14 cellular contexts compared by ENCODE assay signal in genomic region chrX:2705036-2705435, GRCh38. TPM values are rescaled to one million over a fixed set of nuclear protein-coding genes. Genes with fewer than 3 reads are reported as not detected.
A peak's percentile ranks its signal among the peaks of the same experiment; 100 is the strongest.
DNase-seq lines count a peak whose midpoint lies in the region; ATAC-seq and TF ChIP-seq lines count a peak whose summit lies in the region.
"Had no signal": no experiment of that assay in that cellular context is flagged by ENCODE, and none has a peak within 500 bp of the region (broad histone marks: within the 10 kb centered on the region; RNA-seq: fewer than 3 reads in every experiment).

No MANE protein-coding gene starts in this region.

- no peak overlapping the region for H3K4me3 ChIP-seq in CD8-positive, alpha-beta T cell (ENCODE audit: low read depth, low read length)
- H3K4me3 ChIP-seq in foreskin fibroblast (ENCODE audit: low read depth in 1 of 2, low read length in 2 of 2): no peak overlapping the region

- no peak for TF ChIP-seq CTCF in CD8-positive, alpha-beta T cell (IDR thresholded peaks at IDR 0.05)
- TF ChIP-seq CTCF in foreskin fibroblast (IDR thresholded peaks at IDR 0.05; ENCODE audit: low read depth, low read length): no peak

- ATAC-seq in CD8-positive, alpha-beta T cell: no peak
- ATAC-seq in left colon (no peak), GM21390 (IDR thresholded peaks at IDR 0.05; ENCODE audit: unreplicated experiment) (no peak), HG03196 (IDR thresholded peaks at IDR 0.05; ENCODE audit: unreplicated experiment) (no peak)

- no peaks in the 10 kb centered on the region for H3K9me3 Mint-ChIP-seq in CD8-positive, alpha-beta T cell
- H3K9me3 Mint-ChIP-seq in activated CD4-positive, alpha-beta memory T cell treated with anti-CD3 and anti-CD28 coated beads, Interleukin-2, amount 10 ng/mL, durations not matched to agents 7 days and 5 days: peaks cover 2% of the 10 kb centered on the region

- peaks cover 2% of the 10 kb centered on the region for H3K27me3 Mint-ChIP-seq in CD8-positive, alpha-beta T cell (ENCODE audit: low read depth)
- H3K27me3 Mint-ChIP-seq in activated CD4-positive, alpha-beta memory T cell treated with anti-CD3 and anti-CD28 coated beads, Interleukin-2, amount 10 ng/mL, durations not matched to agents 7 days and 5 days: no peaks in the 10 kb centered on the region

- CTCF ChIA-PET in CD8-positive, alpha-beta T cell (lab: Charles Lee): no interaction called here
- CTCF ChIA-PET in activated CD4-positive, alpha-beta memory T cell treated with anti-CD3 and anti-CD28 coated beads, Interleukin-2, amount 10 ng/mL, durations not matched to agents 7 days and 5 days (lab: Charles Lee): no interaction called here

- H3K36me3 ChIP-seq in CD8-positive, alpha-beta T cell (ENCODE audit: insufficient read depth, low read length): peaks cover 4% of the 10 kb centered on the region

- intact Hi-C loops in CD8-positive, alpha-beta T cell (cut with DNase I, micrococcal nuclease): loop anchor here in 1 of 2 experiments (5.0 kb wide), 1 partner anchor 63 kb away; no protein-coding TSS in a partner anchor
- intact Hi-C loops in posterior vena cava (cut with DNase I) (loop anchor here in 1 of 2 donors (5.0 kb wide), 1 partner anchor 942 kb away; no protein-coding TSS in a partner anchor), left colon (cut with DNase I, micrococcal nuclease) (no loop called here)

- no peak overlapping the region for H3K27ac ChIP-seq in CD8-positive, alpha-beta T cell (ENCODE audit: low read depth, low read length)

- H3K4me3 Mint-ChIP-seq in CD8-positive, alpha-beta T cell: peak overlapping the region; percentile 4
- H3K4me3 Mint-ChIP-seq in activated CD4-positive, alpha-beta memory T cell treated with anti-CD3 and anti-CD28 coated beads, Interleukin-2, amount 10 ng/mL, durations not matched to agents 7 days and 5 days: no peak overlapping the region

- no peaks in the 10 kb centered on the region for H3K9me3 ChIP-seq in CD8-positive, alpha-beta T cell (ENCODE audit: low read length)

- H3K27ac Mint-ChIP-seq in CD8-positive, alpha-beta T cell: peak overlapping the region; percentile 52
- peak overlapping the region; percentile 46 for H3K27ac Mint-ChIP-seq in activated CD4-positive, alpha-beta memory T cell treated with anti-CD3 and anti-CD28 coated beads, Interleukin-2, amount 10 ng/mL, durations not matched to agents 7 days and 5 days

- POLR2A ChIA-PET in CD8-positive, alpha-beta T cell (lab: Charles Lee): no interaction called here
- POLR2A ChIA-PET in activated CD4-positive, alpha-beta memory T cell treated with anti-CD3 and anti-CD28 coated beads, Interleukin-2, amount 10 ng/mL, durations not matched to agents 7 days and 5 days (lab: Charles Lee): no interaction called here

- H3K4me1 Mint-ChIP-seq in CD8-positive, alpha-beta T cell (ENCODE audit: low read depth): peaks cover 93% of the 10 kb centered on the region
- H3K4me1 Mint-ChIP-seq in activated CD4-positive, alpha-beta memory T cell treated with anti-CD3 and anti-CD28 coated beads, Interleukin-2, amount 10 ng/mL, durations not matched to agents 7 days and 5 days: peaks cover 95% of the 10 kb centered on the region

- H3K36me3 Mint-ChIP-seq in CD8-positive, alpha-beta T cell: peaks cover 19% of the 10 kb centered on the region
- peaks cover 69% of the 10 kb centered on the region for H3K36me3 Mint-ChIP-seq in activated CD4-positive, alpha-beta memory T cell treated with anti-CD3 and anti-CD28 coated beads, Interleukin-2, amount 10 ng/mL, durations not matched to agents 7 days and 5 days (ENCODE audit: low read depth)

- no peak for DNase-seq in CD8-positive, alpha-beta T cell
- no peak for DNase-seq in activated CD4-positive, alpha-beta memory T cell treated with anti-CD3 and anti-CD28 coated beads, Interleukin-2, amount 10 ng/mL, durations not matched to agents 7 days and 5 days
- DNase-seq in foreskin fibroblast (peak; percentile 62 to 79), posterior vena cava (ENCODE audit: low spot score) (peak; percentile 81), left colon (no peak), cerebellar nuclear complex (lab: John Stamatoyannopoulos, UW) (no peak)
- DNase-seq: activated CD4-positive, alpha-beta T cell treated with anti-CD3 and anti-CD28 coated beads, Interleukin-2, amount 50 U/mL, for 48 hours; cortex of kidney; DMS53; NCI-H2107; RPMI8226 had no signal

- H3K27me3 ChIP-seq in CD8-positive, alpha-beta T cell (ENCODE audit: insufficient read depth, low read length): no peaks in the 10 kb centered on the region

- peaks cover 82% of the 10 kb centered on the region for H3K4me1 ChIP-seq in CD8-positive, alpha-beta T cell (ENCODE audit: insufficient read depth, low read length)

RNA-seq across cellular contexts. Expression of gene CD99, which starts 13.9 kb away (rescaled TPM):
- total RNA-seq in CD8-positive, alpha-beta T cell: 100 to 1,000 TPM; 114 to 120 TPM
- total RNA-seq in activated CD4-positive, alpha-beta memory T cell treated with anti-CD3 and anti-CD28 coated beads, Interleukin-2, amount 10 ng/mL, durations not matched to agents 7 days and 5 days: 100 to 1,000 TPM; 389 to 410 TPM
- total RNA-seq in posterior vena cava: 100 to 1,000 TPM; 298 to 369 TPM
- total RNA-seq in left colon: 100 to 1,000 TPM; 164 to 191 TPM

RNA-seq across cellular contexts. Expression of gene XG, which starts 46.8 kb away (rescaled TPM):
- not detected for total RNA-seq in CD8-positive, alpha-beta T cell
- total RNA-seq in activated CD4-positive, alpha-beta memory T cell treated with anti-CD3 and anti-CD28 coated beads, Interleukin-2, amount 10 ng/mL, durations not matched to agents 7 days and 5 days: not detected
- total RNA-seq in posterior vena cava: 1 to 10 TPM; 5.4 to 7.9 TPM
- under 1 TPM in 1 of 2 donors, not detected in 1; 0.11 TPM for total RNA-seq in left colon
- total RNA-seq: renal cortical epithelial cell had no signal

Comparison
In these comparisons a context has a peak if more than half of its experiments do, and no peak if none do; other contexts are left out.
1. DNase-seq: peak in foreskin fibroblast (2 of 2) and posterior vena cava (single experiment); none in CD8-positive, alpha-beta T cell (0 of 7), activated CD4-positive, alpha-beta memory T cell treated with anti-CD3 and anti-CD28 coated beads, Interleukin-2, amount 10 ng/mL, durations not matched to agents 7 days and 5 days (single experiment), left colon (0 of 2) and cerebellar nuclear complex (0 of 2).
2. RNA of gene XG, which starts 46.8 kb away (total RNA-seq): 5.4 to 7.9 TPM in posterior vena cava; not detected in CD8-positive, alpha-beta T cell, 0.11 TPM in left colon and not detected in activated CD4-positive, alpha-beta memory T cell treated with anti-CD3 and anti-CD28 coated beads, Interleukin-2, amount 10 ng/mL, durations not matched to agents 7 days and 5 days; every median in the first group is over 4 times any median in the second.